Comparison of ENCODE assay signal across 23 cellular contexts in the genomic region with DNA sequence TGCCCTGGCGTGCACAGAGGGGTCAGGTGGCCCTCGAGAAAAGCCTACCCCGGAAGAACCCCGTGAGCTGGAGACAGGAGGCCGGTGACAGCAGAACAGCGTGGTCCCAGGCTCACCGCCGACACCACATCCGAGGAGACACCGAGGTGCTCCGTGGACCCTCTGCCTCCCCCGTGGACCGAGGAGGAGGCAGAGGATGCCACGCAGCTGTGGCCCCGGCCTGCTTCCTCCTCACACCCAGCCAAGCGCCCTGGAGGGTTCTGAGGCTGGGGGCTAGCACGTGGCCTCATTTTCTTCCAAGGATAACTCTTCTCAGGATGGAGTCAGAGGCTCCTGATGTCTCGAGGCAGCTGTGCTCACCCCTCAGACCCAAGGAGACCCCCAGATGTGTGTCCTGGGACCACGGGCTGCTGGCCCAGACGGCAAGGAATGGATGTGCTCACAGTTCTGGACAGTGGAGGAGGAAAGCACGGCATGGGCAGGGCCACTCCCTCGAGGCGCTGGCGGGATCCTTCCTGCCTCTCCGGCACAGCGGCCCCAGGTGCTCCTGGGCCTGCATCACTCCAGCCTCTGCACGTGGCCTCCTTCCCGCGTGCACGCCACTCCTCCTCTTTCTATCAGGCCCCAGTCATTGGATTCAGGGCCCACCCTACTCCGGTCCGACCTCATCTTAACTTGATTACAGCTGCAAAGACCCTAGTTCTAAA. TPM values are rescaled to one million over a fixed set of nuclear protein-coding genes. Genes with fewer than 3 reads are reported as not detected.
A peak's percentile ranks its signal among the peaks of the same experiment; 100 is the strongest.
DNase-seq lines count a peak whose midpoint lies in the region; ATAC-seq, FAIRE-seq and TF ChIP-seq lines count a peak whose summit lies in the region.
"Had no signal": no experiment of that assay in that cellular context is flagged by ENCODE, and none has a peak within 500 bp of the region (broad histone marks: within the 10 kb centered on the region; RNA-seq: fewer than 3 reads in every experiment).

No MANE protein-coding gene starts in this region.

- CTCF ChIA-PET in H1 (lab: Charles Lee; ENCODE audit: partially characterized antibody), result no interaction called here

- H3K23ac ChIP-seq in H1 (ENCODE audit: insufficient read length) (no peak overlapping the region), neuronal stem cell (ENCODE audit: low read depth, low read length, poor library complexity) (peak overlapping the region; percentile 43)

- peak overlapping the region; percentile 33 to 85 for H3K27ac Mint-ChIP-seq in stimulated activated naive CD8-positive, alpha-beta T cell treated with anti-CD3 and anti-CD28 coated beads, Interleukin-15, amount 100 ng/mL, for 72 hours
- H3K27ac Mint-ChIP-seq: memory B cell; nephron; T-helper 2 cell treated with Interferon-gamma antibody and Interleukin-4, amounts not matched to agents 5 μg/mL and 100 μg/mL, for 36 hours had no signal

- H3K9me3 ChIP-seq in H1 (ENCODE audit: insufficient read depth in 2 of 2, low read depth in 1 of 2, low read length in 1 of 2) (no peaks in the 10 kb centered on the region), neuronal stem cell (replicated peaks in 1 of 2; ENCODE audit: control insufficient read depth in 2 of 2, insufficient read depth in 1 of 2, low read depth in 1 of 2, low read length in 2 of 2) (no peaks in the 10 kb centered on the region)
- H3K9me3 ChIP-seq: SJSA1 had no signal

- H4K91ac ChIP-seq in H1 (replicated peaks; ENCODE audit: insufficient read length, low read length) (no peak overlapping the region), neuronal stem cell (ENCODE audit: low read depth, low read length, poor library complexity) (no peak overlapping the region)

- TF ChIP-seq POLR2A in H1 (IDR thresholded peaks at IDR 0.05; ENCODE audit: control extremely low read depth in 1 of 2, low read depth in 2 of 2, low read length in 2 of 2), result no peak

- H2BK20ac ChIP-seq in H1 (ENCODE audit: low read length), result no peak overlapping the region

- no peak for DNase-seq in stimulated activated naive CD8-positive, alpha-beta T cell treated with anti-CD3 and anti-CD28 coated beads, Interleukin-15, amount 100 ng/mL, for 72 hours
- DNase-seq in stimulated activated naive CD8-positive, alpha-beta T cell treated with anti-CD3 and anti-CD28 coated beads, Interleukin-15, Interleukin-2, amounts not matched to agents 100 U/mL and 50 U/mL, for 24 hours, result no peak
- DNase-seq in H1 (ENCODE audit: low read depth in 1 of 2, low spot score in 2 of 2), result no peak
- DNase-seq in neuronal stem cell (ENCODE audit: low spot score), result no peak
- no peak for DNase-seq in stimulated activated naive CD4-positive, alpha-beta T cell treated with Interleukin-2 at 50 U/mL for 16 hours (lab: John Stamatoyannopoulos, UW)
- no peak for DNase-seq in activated CD4-positive, alpha-beta T cell treated with anti-CD3 and anti-CD28 coated beads for 4 hours
- DNase-seq in cerebellar nuclear complex (lab: John Stamatoyannopoulos, UW), result no peak
- no peak for DNase-seq in SIG-M5 (lab: John Stamatoyannopoulos, UW)
- DNase-seq: erythroblast; IMR-90; MV-4-11; NCI-H2081 treated with DMSO at 0.1 percent for 48 hours; NCI-H526 treated with DMSO at 0.1 percent for 48 hours; OCI-M1; stimulated activated CD4-positive, alpha-beta T cell treated with anti-CD3 and anti-CD28 coated beads, Interleukin-15, amount 100 ng/mL, for 24 hours had no signal

- H2AK5ac ChIP-seq in H1 (ENCODE audit: low read depth, low read length) (no peak overlapping the region), neuronal stem cell (ENCODE audit: low read depth, low read length) (peak overlapping the region; percentile 46)

- TF ChIP-seq EP300 in H1 (IDR thresholded peaks at IDR 0.05; ENCODE audit: borderline replicate concordance in 1 of 2, low read depth in 2 of 2, low read length in 2 of 2), result no peak

- no peak for FAIRE-seq in H1 (lab: Jason Lieb, UNC)
- FAIRE-seq: D721Med had no signal

- H2BK5ac ChIP-seq in H1 (ENCODE audit: low read depth, low read length) (no peak overlapping the region), neuronal stem cell (ENCODE audit: low read length) (no peak overlapping the region)

- H3K4me3 ChIP-seq in H1 (ENCODE audit: extremely low read depth in 1 of 4, insufficient read depth in 2 of 4, low read depth in 3 of 4, low read length in 4 of 4) (no peak overlapping the region), neuronal stem cell (ENCODE audit: low read length in 2 of 2) (no peak overlapping the region)
- H3K4me3 ChIP-seq: SJSA1 had no signal

- peaks cover 7% of the 10 kb centered on the region for H3K27me3 Mint-ChIP-seq in stimulated activated naive CD8-positive, alpha-beta T cell treated with anti-CD3 and anti-CD28 coated beads, Interleukin-15, amount 100 ng/mL, for 72 hours

- H3K79me2 ChIP-seq in H1 (ENCODE audit: control insufficient read depth in 1 of 2, insufficient read depth in 2 of 2, low read length in 2 of 2), result no peaks in the 10 kb centered on the region

- WGBS in H1 (ENCODE audit: extremely low coverage in 1 of 2, insufficient coverage in 1 of 2, insufficient read length in 1 of 2, insufficient replicate concordance in 2 of 2, low coverage in 1 of 2, low lambda C conversion rate in 2 of 2, missing lambda C conversion rate in 1 of 2), 2 experiments, result 95% methylated on average over 27 of the region's 32 CpGs; no CpG with 5 or more reads in 1 of the 2 experiments
- WGBS in neuronal stem cell (ENCODE audit: extremely low coverage in 2 of 2, insufficient read length in 2 of 2, insufficient replicate concordance in 1 of 2), 2 donors, result no CpG with 5 or more reads among the region's 32 CpGs

- no peak overlapping the region for H3K56ac ChIP-seq in H1 (replicated peaks; ENCODE audit: insufficient read length, low read depth, low read length)

- peaks cover 0 to 3% (median 0%) of the 10 kb centered on the region in 4 experiments; a peak in 2 of 7 replicates for H3K27me3 ChIP-seq in H1 (replicated peaks in 1 of 4; ENCODE audit: control insufficient read depth in 3 of 4, extremely low read depth in 1 of 4, insufficient read depth in 3 of 4, low read length in 3 of 4)
- H3K27me3 ChIP-seq in neuronal stem cell (ENCODE audit: control insufficient read depth in 3 of 3, insufficient read depth in 3 of 3, low read depth in 1 of 3, low read length in 3 of 3), result peaks cover 0 to 15% (median 2%) of the 10 kb centered on the region in 3 experiments

- no peak for TF ChIP-seq RAD21 in H1 (IDR thresholded peaks at IDR 0.05 in 1 of 2, conservative IDR thresholded peaks at IDR 0.05 in 1 of 2; ENCODE audit: low read depth in 2 of 2, low read length in 2 of 2)

- H3K4me1 Mint-ChIP-seq in stimulated activated naive CD8-positive, alpha-beta T cell treated with anti-CD3 and anti-CD28 coated beads, Interleukin-15, amount 100 ng/mL, for 72 hours, result peaks cover 33% of the 10 kb centered on the region
- H3K4me1 Mint-ChIP-seq: memory B cell had no signal

- H3K4me1 ChIP-seq in H1 (replicated peaks in 1 of 4; ENCODE audit: control insufficient read depth in 3 of 4, insufficient read depth in 4 of 4, low read length in 3 of 4), result peaks cover 0 to 9% (median 3%) of the 10 kb centered on the region in 4 experiments; a peak in 4 of 7 replicates
- H3K4me1 ChIP-seq in neuronal stem cell (ENCODE audit: control insufficient read depth in 2 of 2, insufficient read depth in 1 of 2, low read depth in 1 of 2, low read length in 2 of 2), result peaks cover 8 to 14% of the 10 kb centered on the region in 2 donors
- H3K4me1 ChIP-seq: SJSA1 had no signal

- H3K79me1 ChIP-seq in H1 (ENCODE audit: low read depth, low read length), result no peaks in the 10 kb centered on the region
- peaks cover 4% of the 10 kb centered on the region for H3K79me1 ChIP-seq in neuronal stem cell (ENCODE audit: low read depth, low read length)

- H3K27ac ChIP-seq in H1 (ENCODE audit: low read depth, low read length) (no peak overlapping the region; the same call in 1 of the 2 replicates), neuronal stem cell (replicated peaks; ENCODE audit: low read length) (no peak overlapping the region)
- H3K27ac ChIP-seq: SJSA1 had no signal

- TF ChIP-seq CTCF in H1 (IDR thresholded peaks at IDR 0.05; ENCODE audit: control extremely low read depth in 1 of 3, insufficient read depth in 1 of 3, low read depth in 1 of 3, low read length in 3 of 3), result no peak

- no peak overlapping the region for H4K5ac ChIP-seq in H1 (ENCODE audit: insufficient read length, low read depth, low read length)

- H3K36me3 ChIP-seq in H1 (ENCODE audit: control insufficient read depth in 2 of 4, insufficient read depth in 4 of 4, low read length in 3 of 4) (no peaks in the 10 kb centered on the region), neuronal stem cell (replicated peaks in 1 of 2; ENCODE audit: control insufficient read depth in 2 of 2, insufficient read depth in 2 of 2, low read length in 2 of 2) (no peaks in the 10 kb centered on the region)
- H3K36me3 ChIP-seq: SJSA1 had no signal

- peak overlapping the region in 1 of 2 donors; percentile 76 for H3K4me3 Mint-ChIP-seq in stimulated activated naive CD8-positive, alpha-beta T cell treated with anti-CD3 and anti-CD28 coated beads, Interleukin-15, amount 100 ng/mL, for 72 hours
- H3K4me3 Mint-ChIP-seq: nephron; T-helper 2 cell treated with Interferon-gamma antibody and Interleukin-4, amounts not matched to agents 5 μg/mL and 100 μg/mL, for 36 hours had no signal

- peak overlapping the region; percentile 25; the same call in 1 of the 2 replicates for H4K8ac ChIP-seq in H1 (ENCODE audit: extremely low read depth, insufficient read depth, low read length)
- H4K8ac ChIP-seq in neuronal stem cell (ENCODE audit: low read depth, low read length), result no peak overlapping the region

- H3K14ac ChIP-seq in H1 (ENCODE audit: insufficient read length) (no peak overlapping the region), neuronal stem cell (ENCODE audit: low read length) (peak overlapping the region; percentile 21)

- H3K4me2 ChIP-seq in H1 (ENCODE audit: insufficient read depth in 1 of 2, low read depth in 2 of 2, low read length in 2 of 2) (no peak overlapping the region), neuronal stem cell (ENCODE audit: insufficient read depth, low read length, poor library complexity, severe bottlenecking) (no peak overlapping the region)

- H3K4ac ChIP-seq in H1 (replicated peaks; ENCODE audit: insufficient read length, low read depth, low read length) (no peak overlapping the region), neuronal stem cell (ENCODE audit: low read length) (peak overlapping the region; percentile 23)

- peak; percentile 2 for ATAC-seq in stimulated activated naive CD8-positive, alpha-beta T cell treated with anti-CD3 and anti-CD28 coated beads, Interleukin-15, amount 100 ng/mL, for 72 hours
- ATAC-seq in stimulated activated naive CD8-positive, alpha-beta T cell treated with anti-CD3 and anti-CD28 coated beads, Interleukin-15, Interleukin-2, amounts not matched to agents 100 U/mL and 50 U/mL, for 24 hours, result no peak
- ATAC-seq: activated CD4-positive, CD25-positive, alpha-beta regulatory T cell treated with anti-CD3 and anti-CD28 coated beads, Interleukin-2, amount 50 U/mL, for 24 hours had no signal

- H3K18ac ChIP-seq in H1 (ENCODE audit: extremely low read depth, low read length) (no peak overlapping the region), neuronal stem cell (ENCODE audit: low read length) (peak overlapping the region; percentile 57)

- no peak overlapping the region for H2BK120ac ChIP-seq in H1 (replicated peaks; ENCODE audit: low read depth, low read length)
- H2BK120ac ChIP-seq in neuronal stem cell (ENCODE audit: low read depth, low read length), result no peak overlapping the region

- peaks cover 0 to 2% of the 10 kb centered on the region in 2 experiments for H4K20me1 ChIP-seq in H1 (replicated peaks in 1 of 2; ENCODE audit: control insufficient read depth in 1 of 2, insufficient read depth in 2 of 2, low read length in 2 of 2)

- H2BK12ac ChIP-seq in H1 (ENCODE audit: low read depth, low read length) (no peak overlapping the region), neuronal stem cell (ENCODE audit: low read length) (no peak overlapping the region)

- H3K9ac ChIP-seq in H1 (replicated peaks in 1 of 4; ENCODE audit: extremely low read depth in 1 of 4, low read depth in 3 of 4, low read length in 3 of 4), result no peak overlapping the region
- H3K9ac ChIP-seq in neuronal stem cell (ENCODE audit: low read depth, low read length, poor library complexity), result no peak overlapping the region

- H3K9me3 Mint-ChIP-seq in stimulated activated naive CD8-positive, alpha-beta T cell treated with anti-CD3 and anti-CD28 coated beads, Interleukin-15, amount 100 ng/mL, for 72 hours, result no peaks in the 10 kb centered on the region
- H3K9me3 Mint-ChIP-seq: memory B cell; nephron; T-helper 2 cell treated with Interferon-gamma antibody and Interleukin-4, amounts not matched to agents 5 μg/mL and 100 μg/mL, for 36 hours had no signal

- H2BK15ac ChIP-seq in H1 (ENCODE audit: low read length) (no peak overlapping the region), neuronal stem cell (ENCODE audit: low read length) (peak overlapping the region; percentile 58)

- H2AFZ ChIP-seq in H1 (ENCODE audit: low read length) (no peak overlapping the region), neuronal stem cell (ENCODE audit: low read length) (no peak overlapping the region)

- H3K23me2 ChIP-seq in H1 (ENCODE audit: low read depth, low read length), result peaks cover 2% of the 10 kb centered on the region; the same call in 1 of the 2 replicates

- POLR2A ChIA-PET in H1 (lab: Charles Lee; ENCODE audit: partially characterized antibody), result interaction anchor here (1.1 kb wide), 1 partner anchor 18 kb away, joined by 3 read pairs; no protein-coding TSS in a partner anchor

RNA-seq across cellular contexts. Expression of a gene that starts 4.4 kb away (rescaled TPM):
- total RNA-seq in H1 (2021; fragmentation: NEBNext Ultra II Directional; extraction: Animal tissue kit (Norgen Biotek cat#: 25700)), result not detected in 2 replicates
- 0.03 and 0.05 TPM in 2 replicates for polyA plus RNA-seq in H1 (2011; rRNA removed)
- polyA plus RNA-seq in H1 (2011; cell fraction: cytosol; rRNA removed), result not detected
- not detected for polyA plus RNA-seq in H1 (2011; cell fraction: nucleus; rRNA removed)
- polyA plus RNA-seq in H1 (2012, experiment 1 of 2), result 0.12 TPM in 1 of 4 replicates, not detected in the others
- not detected for polyA plus RNA-seq in H1 (2012, experiment 2 of 2)
- not detected for polyA plus RNA-seq in H1 (2013, experiment 1 of 2)
- polyA plus RNA-seq in H1 (2013, experiment 2 of 2), result not detected
- not detected in 2 replicates for polyA minus RNA-seq in H1 (2011; rRNA and poly(A)+ RNA removed)
- not detected for polyA minus RNA-seq in H1 (2011; cell fraction: cytosol; rRNA and poly(A)+ RNA removed)
- polyA minus RNA-seq in H1 (2011; cell fraction: nucleus; rRNA and poly(A)+ RNA removed), result not detected
- polyA plus RNA-seq in neuronal stem cell (2013, experiment 1 of 2), result 0.06 TPM
- polyA plus RNA-seq in neuronal stem cell (2013, experiment 2 of 2), result 0.04 TPM
- total RNA-seq: IMR-90, renal cortical epithelial cell, SJSA1, subcutaneous adipose tissue had no signal
- polyA plus RNA-seq: IMR-90 had no signal

RNA-seq across cellular contexts. Expression of a gene that starts 5.1 kb away (rescaled TPM):
- total RNA-seq in H1 (2021; fragmentation: NEBNext Ultra II Directional; extraction: Animal tissue kit (Norgen Biotek cat#: 25700)), result 3.2 and 3.5 TPM in 2 replicates
- polyA plus RNA-seq in H1 (2011; rRNA removed), result 1.7 and 3.6 TPM in 2 replicates
- polyA plus RNA-seq in H1 (2011; cell fraction: cytosol; rRNA removed), result 2.2 TPM
- polyA plus RNA-seq in H1 (2011; cell fraction: nucleus; rRNA removed), result 7.4 TPM
- polyA plus RNA-seq in H1 (2012, experiment 1 of 2), result 2.2 to 3.3 TPM (median 2.6 TPM) in 4 replicates
- 1.1 TPM for polyA plus RNA-seq in H1 (2012, experiment 2 of 2)
- polyA plus RNA-seq in H1 (2013, experiment 1 of 2), result 1.9 TPM
- polyA plus RNA-seq in H1 (2013, experiment 2 of 2), result 1.8 TPM
- 1.4 and 2.8 TPM in 2 replicates for polyA minus RNA-seq in H1 (2011; rRNA and poly(A)+ RNA removed)
- 5.8 TPM for polyA minus RNA-seq in H1 (2011; cell fraction: cytosol; rRNA and poly(A)+ RNA removed)
- polyA minus RNA-seq in H1 (2011; cell fraction: nucleus; rRNA and poly(A)+ RNA removed), result 4.8 TPM
- 5.6 TPM for polyA plus RNA-seq in neuronal stem cell (2013, experiment 1 of 2)
- 5.4 TPM for polyA plus RNA-seq in neuronal stem cell (2013, experiment 2 of 2)
